8 cellular contexts compared by ENCODE assay signal in the genomic region with DNA sequence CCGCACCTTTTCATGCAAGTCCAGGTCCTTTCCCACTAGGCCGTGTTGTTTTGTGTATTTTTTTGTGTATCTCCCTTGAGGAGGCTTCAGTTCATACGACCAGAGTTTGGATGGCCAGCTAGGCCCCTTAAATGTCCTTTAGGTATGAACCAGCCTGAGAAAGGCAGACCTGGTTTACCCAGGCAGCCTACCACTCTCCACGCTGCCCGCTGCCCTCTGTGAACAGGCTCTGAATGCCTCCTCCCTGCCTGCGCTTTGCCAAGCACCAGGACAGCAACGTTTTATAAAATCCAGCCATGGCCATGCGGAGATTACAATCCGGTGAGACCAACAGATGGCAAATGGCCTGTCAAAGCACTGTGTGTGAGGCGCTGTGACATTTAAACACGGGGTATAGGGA. TPM values are rescaled to one million over a fixed set of nuclear protein-coding genes. Genes with fewer than 3 reads are reported as not detected.
DNase-seq lines count a peak whose midpoint lies in the region; ATAC-seq and TF ChIP-seq lines count a peak whose summit lies in the region.

No MANE protein-coding gene starts in this region.

- TF ChIP-seq CTCF in CD4-positive, alpha-beta T cell (IDR thresholded peaks at IDR 0.05) = no peak
- no peak for TF ChIP-seq CTCF in MM.1S (IDR thresholded peaks at IDR 0.05; ENCODE audit: low read length)
- no peak for TF ChIP-seq CTCF in dorsolateral prefrontal cortex (IDR thresholded peaks at IDR 0.05 in 54 of 56, conservative IDR thresholded peaks at IDR 0.05 in 2 of 56; ENCODE audit: low read depth in 1 of 56, partially characterized antibody in 56 of 56)
- TF ChIP-seq CTCF in neutrophil (IDR thresholded peaks at IDR 0.05) = no peak
- no peak for TF ChIP-seq CTCF in GM13976 (IDR thresholded peaks at IDR 0.05; ENCODE audit: borderline replicate concordance, control extremely low read depth, extremely low read depth, insufficient read depth, missing control alignments)

- no peaks in the 10 kb centered on the region for H3K27me3 Mint-ChIP-seq in CD4-positive, alpha-beta T cell

- no peaks in the 10 kb centered on the region for H3K9me3 Mint-ChIP-seq in CD4-positive, alpha-beta T cell

- peak overlapping the region; percentile 1; the same call in 1 of the 2 replicates for H3K4me3 ChIP-seq in MM.1S (ENCODE audit: low read length)
- peak overlapping the region; percentile 41 to 100 (median 93) for H3K4me3 ChIP-seq in dorsolateral prefrontal cortex
- peak overlapping the region; percentile 50 to 84 for H3K4me3 ChIP-seq in neutrophil (ENCODE audit: low read depth in 1 of 2, low read length in 1 of 2)

- H4K20me1 ChIP-seq in MM.1S (ENCODE audit: insufficient read depth, low read length) = no peaks in the 10 kb centered on the region

- intact Hi-C loops in CD4-positive, alpha-beta T cell (cut with DNase I, micrococcal nuclease) = loop anchor here (1.0 to 5.0 kb wide), 10 partner anchors 30 to 240 kb away; partner anchors contain the start of genes KIAA1191 (in 1 of the 2) and RNF44 (in 1 of the 2)
- intact Hi-C loops in dorsolateral prefrontal cortex (cut with DNase I) = loop anchor here (1.0 to 10.0 kb wide), 7 partner anchors 30 to 230 kb away; partner anchors contain the start of genes TSPAN17 (in 2 of the 2), ARL10 (in 1 of the 2) and FAF2 (in 1 of the 2)

- H3K36me3 Mint-ChIP-seq in CD4-positive, alpha-beta T cell (ENCODE audit: low read depth) = peaks cover 6% of the 10 kb centered on the region

- peaks cover 41% of the 10 kb centered on the region for H3K79me2 ChIP-seq in MM.1S (ENCODE audit: low read length)

- no peak for DNase-seq in CD4-positive, alpha-beta T cell
- DNase-seq in MM.1S (no peak), dorsolateral prefrontal cortex (peak in 1 of 10 donors; percentile 37), activated gamma-delta T cell treated with Interleukin-2 at 50 U/mL for 16 hours (no peak), GM13976 (ENCODE audit: low spot score) (no peak), GF-D8 (lab: John Stamatoyannopoulos, UW) (no peak)

- no peak for ATAC-seq in CD4-positive, alpha-beta T cell (ENCODE audit: poor library complexity)
- ATAC-seq in HG03108 (IDR thresholded peaks at IDR 0.05; ENCODE audit: unreplicated experiment) = no peak

- H3K27ac ChIP-seq in CD4-positive, alpha-beta T cell (ENCODE audit: low read depth, low read length) = no peak overlapping the region
- H3K27ac ChIP-seq in MM.1S (ENCODE audit: low read length) = no peak overlapping the region
- peak overlapping the region in 57 of 59 donors; percentile 4 to 96 (median 86) for H3K27ac ChIP-seq in dorsolateral prefrontal cortex
- peak overlapping the region; percentile 92 for H3K27ac ChIP-seq in neutrophil

- H3K27me3 ChIP-seq in CD4-positive, alpha-beta T cell (ENCODE audit: control insufficient read depth, insufficient read depth, low read length) = no peaks in the 10 kb centered on the region
- H3K27me3 ChIP-seq in MM.1S (replicated peaks; ENCODE audit: insufficient read depth, low read length) (no peaks in the 10 kb centered on the region), dorsolateral prefrontal cortex (no peaks in the 10 kb centered on the region), neutrophil (no peaks in the 10 kb centered on the region)

- H2AFZ ChIP-seq in MM.1S (ENCODE audit: low read length) = peak overlapping the region; percentile 72

- in situ Hi-C loops in GM13976 (cut with MboI; ENCODE audit: low sequenced_read_pairs, unreplicated experiment) = loop anchor here (25.0 kb wide), 1 partner anchor 170 kb away; no protein-coding TSS in a partner anchor

- H3K36me3 ChIP-seq in MM.1S (replicated peaks; ENCODE audit: insufficient read depth, low read length) (no peaks in the 10 kb centered on the region), neutrophil (no peaks in the 10 kb centered on the region)

- no peaks in the 10 kb centered on the region for H3K9me3 ChIP-seq in CD4-positive, alpha-beta T cell (ENCODE audit: control insufficient read depth, low read length)
- H3K9me3 ChIP-seq in MM.1S (replicated peaks; ENCODE audit: insufficient read depth, low read length) = no peaks in the 10 kb centered on the region
- no peaks in the 10 kb centered on the region for H3K9me3 ChIP-seq in neutrophil

- CTCF ChIA-PET in CD4-positive, alpha-beta T cell (lab: Charles Lee) = interaction anchor here (0.6 to 3.7 kb wide), 27 partner anchors 9 to 242 kb away, joined by 3 to 37 read pairs (median 4); partner anchors contain the start of genes FAF2, KIAA1191 and RNF44

- no peaks in the 10 kb centered on the region for H3K9me2 ChIP-seq in MM.1S (replicated peaks; ENCODE audit: insufficient read depth, low read length)

- H3K4me2 ChIP-seq in MM.1S (ENCODE audit: low read depth, low read length) = peak overlapping the region; percentile 53; the same call in 1 of the 2 replicates

- H3K27ac Mint-ChIP-seq in CD4-positive, alpha-beta T cell = peak overlapping the region; percentile 76

- H3K4me1 Mint-ChIP-seq in CD4-positive, alpha-beta T cell (ENCODE audit: low read depth) = peaks cover 38% of the 10 kb centered on the region

- H3K4me1 ChIP-seq in MM.1S (ENCODE audit: low read length) (peaks cover 6% of the 10 kb centered on the region), neutrophil (ENCODE audit: control insufficient read depth in 1 of 2, insufficient read depth in 1 of 2, low read depth in 1 of 2, low read length in 1 of 2) (peaks cover 12% of the 10 kb centered on the region in 2 experiments)

- no peaks in the 10 kb centered on the region for H3F3A ChIP-seq in MM.1S (ENCODE audit: insufficient read depth, low read length)

- peak overlapping the region; percentile 28; the same call in 1 of the 2 replicates for H3K9ac ChIP-seq in MM.1S (ENCODE audit: low read length)

- POLR2A ChIA-PET in CD4-positive, alpha-beta T cell (lab: Charles Lee) = interaction anchor here (0.7 to 3.6 kb wide), 9 partner anchors 30 to 244 kb away, joined by 3 to 40 read pairs (median 6); partner anchors contain the start of genes FAF2, KIAA1191 and RNF44

- H3K4me3 Mint-ChIP-seq in CD4-positive, alpha-beta T cell = peak overlapping the region; percentile 80

RNA-seq across cellular contexts. Expression of gene CLTB, which starts 0.6 kb away (rescaled TPM):
- total RNA-seq in CD4-positive, alpha-beta T cell = 10 to 100 TPM; 69.5 to 73.2 TPM
- total RNA-seq in dorsolateral prefrontal cortex = 100 to 1,000 TPM in 115 of 120 experiments, 10 to 100 TPM in 5; 66.4 to 198 (median 136) TPM

RNA-seq across cellular contexts. Expression of gene HIGD2A, which starts 28.4 kb away (rescaled TPM):
- 100 to 1,000 TPM in 1 of 2 experiments, 10 to 100 TPM in 1; 98.2 to 104 TPM for total RNA-seq in CD4-positive, alpha-beta T cell
- total RNA-seq in dorsolateral prefrontal cortex = 100 to 1,000 TPM in 8 of 120 experiments, 10 to 100 TPM in 112; 58.3 to 114 (median 80.1) TPM

RNA-seq across cellular contexts. Expression of gene NOP16, which starts 28.6 kb away (rescaled TPM):
- 10 to 100 TPM; 12.0 to 14.5 TPM for total RNA-seq in CD4-positive, alpha-beta T cell
- total RNA-seq in dorsolateral prefrontal cortex = 10 to 100 TPM in 104 of 120 experiments, 1 to 10 TPM in 16; 7.6 to 21.5 (median 13.1) TPM

RNA-seq across cellular contexts. Expression of gene FAF2, which starts 31.2 kb away (rescaled TPM):
- total RNA-seq in CD4-positive, alpha-beta T cell = 10 to 100 TPM; 27.5 to 30.1 TPM
- 10 to 100 TPM; 23.5 to 42.0 (median 33.9) TPM for total RNA-seq in dorsolateral prefrontal cortex

RNA-seq across cellular contexts. Expression of gene ARL10, which starts 51.7 kb away (rescaled TPM):
- total RNA-seq in CD4-positive, alpha-beta T cell = 1 to 10 TPM; 3.2 to 4.4 TPM
- total RNA-seq in dorsolateral prefrontal cortex = 10 to 100 TPM; 18.1 to 46.0 (median 28.5) TPM

Comparison
In these comparisons a context has a peak if more than half of its experiments do, and no peak if none do; other contexts are left out.
1. H3K27ac ChIP-seq: peak in dorsolateral prefrontal cortex (57 of 59) and neutrophil (single experiment); none in CD4-positive, alpha-beta T cell (single experiment) and MM.1S (single experiment).
2. H3K4me3 ChIP-seq: peak in every context shown above with its lines; median percentile 93 in dorsolateral prefrontal cortex; 67 in neutrophil; 1 in MM.1S.